Comparison of ENCODE assay signal across 34 cellular contexts in the genomic region with DNA sequence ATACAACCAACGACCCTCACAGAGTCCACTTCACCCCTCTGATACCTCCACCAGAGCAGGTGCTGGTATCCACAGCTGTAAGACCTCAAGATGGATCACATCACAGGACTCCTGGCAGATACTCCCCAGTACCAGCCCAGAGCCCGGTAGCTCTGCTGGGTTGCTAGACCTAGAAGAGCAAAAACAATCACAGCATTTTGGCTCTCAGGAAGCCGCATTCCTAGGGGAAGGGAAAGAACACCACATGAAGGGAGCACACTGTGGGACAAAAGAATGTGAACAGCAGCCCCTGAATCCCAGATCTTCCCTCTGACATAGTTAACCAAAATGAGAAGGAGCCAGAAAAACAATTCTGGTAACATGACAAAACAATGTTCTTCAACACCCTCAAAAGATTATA.
"Had no signal": no experiment of that assay in that cellular context is flagged by ENCODE, and none has a peak within 500 bp of the region (broad histone marks: within the 10 kb centered on the region; RNA-seq: fewer than 3 reads in every experiment).

No MANE protein-coding gene starts in this region.

- H3K27me3 ChIP-seq: brain microvascular endothelial cell, esophagus squamous epithelium, gastroesophageal sphincter, heart right ventricle, hepatocyte had no signal

- H3K79me2 ChIP-seq: hepatocyte had no signal

- FAIRE-seq: bronchial epithelial cell, colon, endometrium, endothelial cell of umbilical vein had no signal

- H3K4me1 ChIP-seq: esophagus squamous epithelium, gastroesophageal sphincter, heart right ventricle had no signal

- H3K9me3 ChIP-seq: esophagus squamous epithelium, gastroesophageal sphincter had no signal

- H3K4me3 Mint-ChIP-seq: activated CD8-positive, alpha-beta T cell treated with anti-CD3 and anti-CD28 coated beads for 36 hours; activated naive CD8-positive, alpha-beta T cell; activated T-cell treated with anti-CD3 and anti-CD28 coated beads, Interleukin-2, amount 50 U/mL, for 4 hours; activated T-helper 17 cell treated with anti-CD3 and anti-CD28 coated beads, Interleukin-2, amount 50 U/mL, for 72 hours; effector memory CD8-positive, alpha-beta T cell; T-helper 17 cell; T-helper 2 cell treated with Interferon-gamma antibody and Interleukin-4, amounts not matched to agents 5 μg/mL and 100 μg/mL, for 36 hours had no signal

- H3K4me2 ChIP-seq: hepatocyte had no signal

- H3K4me3 ChIP-seq: esophagus squamous epithelium, gastroesophageal sphincter, heart right ventricle, hepatocyte had no signal

- ATAC-seq: activated CD8-positive, alpha-beta T cell treated with anti-CD3 and anti-CD28 coated beads for 36 hours; activated T-cell treated with anti-CD3 and anti-CD28 coated beads, Interleukin-2, amount 50 U/mL, for 4 hours; activated T-helper 17 cell treated with anti-CD3 and anti-CD28 coated beads, Interleukin-2, amount 50 U/mL, for 72 hours; effector memory CD8-positive, alpha-beta T cell; gastroesophageal sphincter; heart right ventricle; T-helper 17 cell had no signal

- DNase-seq: activated CD4-positive, alpha-beta T cell treated with anti-CD3 and anti-CD28 coated beads for 48 hours; activated CD4-positive, alpha-beta T cell treated with anti-CD3 and anti-CD28 coated beads, Interleukin-2, amount 50 U/mL, for 1 hour; activated CD4-positive, alpha-beta T cell treated with anti-CD3 and anti-CD28 coated beads, Interleukin-2, amount 50 U/mL, for 48 hours; activated CD8-positive, alpha-beta memory T cell treated with anti-CD3 and anti-CD28 coated beads for 24 hours; activated CD8-positive, alpha-beta T cell treated with anti-CD3 and anti-CD28 coated beads for 36 hours; activated effector memory CD4-positive, alpha-beta T cell treated with Interleukin-2 at 50 U/mL for 16 hours; activated gamma-delta T cell treated with Interleukin-2 at 50 U/mL for 16 hours; activated naive CD4-positive, alpha-beta T cell treated with anti-CD3 and anti-CD28 coated beads, Interleukin-2, amount 50 U/mL, for 16 hours; activated naive CD4-positive, alpha-beta T cell treated with Interleukin-2 at 50 U/mL for 16 hours; activated T-cell treated with anti-CD3 and anti-CD28 coated beads, Interleukin-2, amount 50 U/mL, for 4 hours; amniotic stem cell; anterior cingulate cortex; brain microvascular endothelial cell; caudate nucleus; cortex of kidney; dermis blood vessel endothelial cell; effector CD4-positive, alpha-beta T cell; effector memory CD8-positive, alpha-beta T cell; esophagus squamous epithelium; foreskin melanocyte; heart right ventricle; T-helper 1 cell; T-helper 17 cell; T1000 had no signal

- H3K27ac Mint-ChIP-seq: activated CD8-positive, alpha-beta T cell treated with anti-CD3 and anti-CD28 coated beads for 36 hours; activated naive CD8-positive, alpha-beta T cell; activated T-helper 17 cell treated with anti-CD3 and anti-CD28 coated beads, Interleukin-2, amount 50 U/mL, for 72 hours; effector memory CD8-positive, alpha-beta T cell; T-helper 17 cell; T-helper 2 cell treated with Interferon-gamma antibody and Interleukin-4, amounts not matched to agents 5 μg/mL and 100 μg/mL, for 36 hours had no signal

- H3K4me1 Mint-ChIP-seq: activated T-helper 17 cell treated with anti-CD3 and anti-CD28 coated beads, Interleukin-2, amount 50 U/mL, for 72 hours; T-helper 17 cell had no signal

- H2AFZ ChIP-seq: hepatocyte had no signal

- H3K9me3 Mint-ChIP-seq: activated CD8-positive, alpha-beta T cell treated with anti-CD3 and anti-CD28 coated beads for 36 hours; activated T-cell treated with anti-CD3 and anti-CD28 coated beads, Interleukin-2, amount 50 U/mL, for 4 hours; T-helper 2 cell treated with Interferon-gamma antibody and Interleukin-4, amounts not matched to agents 5 μg/mL and 100 μg/mL, for 36 hours had no signal

- H3K36me3 Mint-ChIP-seq: activated naive CD8-positive, alpha-beta T cell had no signal

- H3K27me3 Mint-ChIP-seq: activated CD8-positive, alpha-beta T cell treated with anti-CD3 and anti-CD28 coated beads for 36 hours; activated naive CD8-positive, alpha-beta T cell; activated T-helper 17 cell treated with anti-CD3 and anti-CD28 coated beads, Interleukin-2, amount 50 U/mL, for 72 hours; effector memory CD8-positive, alpha-beta T cell; T-helper 17 cell had no signal

- H3K27ac ChIP-seq: brain microvascular endothelial cell, epithelial cell of prostate, esophagus squamous epithelium, gastroesophageal sphincter, heart right ventricle, hepatocyte had no signal

- H3K36me3 ChIP-seq: brain microvascular endothelial cell, esophagus squamous epithelium, gastroesophageal sphincter, heart right ventricle had no signal
